14 cellular contexts compared by ENCODE assay signal in the genomic region with DNA sequence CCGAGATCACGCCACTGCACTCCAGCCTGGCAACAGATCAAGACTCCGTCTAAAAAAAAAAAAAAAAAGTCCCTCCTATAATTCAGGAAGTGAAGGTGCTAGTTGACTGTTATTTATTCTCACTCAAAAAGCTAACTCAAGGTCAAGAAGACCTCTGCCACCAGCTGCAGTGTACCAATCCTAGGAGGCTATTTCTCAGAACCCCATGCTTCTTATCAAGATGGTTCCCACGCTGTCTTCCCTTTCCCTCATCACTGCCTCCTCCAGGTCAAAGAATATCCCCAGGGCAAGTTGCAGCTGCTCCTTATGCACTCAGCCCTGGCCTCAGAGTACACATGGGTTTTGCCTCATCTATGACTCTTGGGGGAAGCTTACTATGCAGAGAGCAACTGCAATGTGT. TPM values are rescaled to one million over a fixed set of nuclear protein-coding genes. Genes with fewer than 3 reads are reported as not detected.
DNase-seq lines count a peak whose midpoint lies in the region; ATAC-seq and TF ChIP-seq lines count a peak whose summit lies in the region.
"Had no signal": no experiment of that assay in that cellular context is flagged by ENCODE, and none has a peak within 500 bp of the region (broad histone marks: within the 10 kb centered on the region; RNA-seq: fewer than 3 reads in every experiment).

No MANE protein-coding gene starts in this region.

- no peaks in the 10 kb centered on the region for H3K9me2 ChIP-seq in Karpas-422 (replicated peaks; ENCODE audit: insufficient read depth, low read length)

- DNase-seq in M059J (ENCODE audit: low read depth) (peak; percentile 27), fibroblast of pulmonary artery (ENCODE audit: low read depth) (peak; percentile 46), COR-L47 (lab: John Stamatoyannopoulos, UW) (no peak), Caco-2 (no peak), Karpas-422 (no peak)
- DNase-seq in central memory CD4-positive, alpha-beta T cell: no peak
- DNase-seq: activated naive CD4-positive, alpha-beta T cell; BE2C; KG1; left colon; NCI-H748 treated with DMSO at 0.1 percent for 48 hours; right cardiac atrium had no signal

- CTCF ChIA-PET in Caco-2 (lab: Charles Lee): interaction anchor here (0.6 kb wide), 1 partner anchor 195 kb away, joined by 3 read pairs; no protein-coding TSS in a partner anchor

- POLR2A ChIA-PET in Caco-2 (lab: Charles Lee): no interaction called here

- no peaks in the 10 kb centered on the region for H3K79me2 ChIP-seq in Karpas-422 (ENCODE audit: low read length)

- H3K36me3 Mint-ChIP-seq in Caco-2 (ENCODE audit: insufficient read depth, unreplicated experiment): peaks cover 12% of the 10 kb centered on the region

- no peak overlapping the region for H3K27ac Mint-ChIP-seq in Caco-2 (ENCODE audit: unreplicated experiment)

- H3K4me2 ChIP-seq in BLaER1 treated with 17β-estradiol and CSF1 and Interleukin-3, amounts not matched to agents 10 nM and 100 nM: peak overlapping the region in 8 of 11 experiments; percentile 1 to 60 (median 23); a peak in 11 of 22 replicates
- no peak overlapping the region for H3K4me2 ChIP-seq in Karpas-422 (ENCODE audit: low read depth, low read length, poor library complexity, severe bottlenecking)

- peaks cover 12% of the 10 kb centered on the region for H3K4me1 Mint-ChIP-seq in Caco-2 (ENCODE audit: low read depth, unreplicated experiment)

- H3K27me3 ChIP-seq in BLaER1 treated with 17β-estradiol and CSF1 and Interleukin-3, amounts not matched to agents 10 nM and 100 nM: no peaks in the 10 kb centered on the region
- no peaks in the 10 kb centered on the region for H3K27me3 ChIP-seq in Caco-2 (replicated peaks; ENCODE audit: control insufficient read depth, insufficient read depth, low read length)
- no peaks in the 10 kb centered on the region for H3K27me3 ChIP-seq in Karpas-422 (ENCODE audit: low read length)
- H3K27me3 ChIP-seq: BE2C had no signal

- no peak overlapping the region for H3K27ac ChIP-seq in BLaER1 treated with 17β-estradiol and CSF1 and Interleukin-3, amounts not matched to agents 10 nM and 100 nM
- no peak overlapping the region for H3K27ac ChIP-seq in Karpas-422 (ENCODE audit: low read length)

- H2AFZ ChIP-seq in Karpas-422 (ENCODE audit: low read length): no peak overlapping the region

- H3K4me1 ChIP-seq in BLaER1 treated with 17β-estradiol and CSF1 and Interleukin-3, amounts not matched to agents 10 nM and 100 nM: peaks cover 24 to 43% (median 38%) of the 10 kb centered on the region in 10 experiments
- H3K4me1 ChIP-seq in Caco-2 (no peaks in the 10 kb centered on the region), Karpas-422 (ENCODE audit: low read length) (peaks cover 13% of the 10 kb centered on the region)
- H3K4me1 ChIP-seq: BE2C had no signal

- H3K4me3 ChIP-seq in BLaER1 treated with 17β-estradiol and CSF1 and Interleukin-3, amounts not matched to agents 10 nM and 100 nM: no peak overlapping the region
- H3K4me3 ChIP-seq in fibroblast of pulmonary artery (replicated peaks; ENCODE audit: low read depth, low read length): no peak overlapping the region
- no peak overlapping the region for H3K4me3 ChIP-seq in Caco-2 (ENCODE audit: low read depth, low read length)
- no peak overlapping the region for H3K4me3 ChIP-seq in Karpas-422 (ENCODE audit: low read length)

- H3K9me3 ChIP-seq in BLaER1 treated with 17β-estradiol and CSF1 and Interleukin-3, amounts not matched to agents 10 nM and 100 nM (replicated peaks in 1 of 11): peaks cover 0 to 6% (median 0%) of the 10 kb centered on the region in 11 experiments; a peak in 1 of 22 replicates
- no peaks in the 10 kb centered on the region for H3K9me3 ChIP-seq in Caco-2
- H3K9me3 ChIP-seq in Karpas-422 (ENCODE audit: low read length): no peaks in the 10 kb centered on the region
- H3K9me3 ChIP-seq: BE2C had no signal

- no peak for TF ChIP-seq CTCF in fibroblast of pulmonary artery (IDR thresholded peaks at IDR 0.05; ENCODE audit: low read length, missing control alignments)
- no peak for TF ChIP-seq CTCF in Caco-2 (IDR thresholded peaks at IDR 0.05; ENCODE audit: insufficient read depth in 1 of 2, low read depth in 1 of 2, low read length in 1 of 2, severe bottlenecking in 1 of 2, unreplicated experiment in 1 of 2)

- no TSS peak for BruUV-seq in Caco-2 (replicated peaks; lab: Mats Ljungman, UMichigan)

- H3K36me3 ChIP-seq in BLaER1 treated with 17β-estradiol and CSF1 and Interleukin-3, amounts not matched to agents 10 nM and 100 nM: peaks cover 5 to 51% (median 24%) of the 10 kb centered on the region in 11 experiments; a peak in 18 of 22 replicates
- H3K36me3 ChIP-seq in Caco-2 (ENCODE audit: control insufficient read depth, insufficient read depth, low read length): no peaks in the 10 kb centered on the region
- H3K36me3 ChIP-seq in Karpas-422 (ENCODE audit: insufficient read depth, low read length): no peaks in the 10 kb centered on the region
- H3K36me3 ChIP-seq: BE2C had no signal

- no peak overlapping the region for H3K4me3 Mint-ChIP-seq in Caco-2 (ENCODE audit: unreplicated experiment)

- no peak overlapping the region for H3K9ac ChIP-seq in BLaER1 treated with 17β-estradiol and CSF1 and Interleukin-3, amounts not matched to agents 10 nM and 100 nM
- no peak overlapping the region for H3K9ac ChIP-seq in Karpas-422 (ENCODE audit: low read length)

- H3K27me3 Mint-ChIP-seq in Caco-2 (ENCODE audit: insufficient read depth, unreplicated experiment): no peaks in the 10 kb centered on the region

- peaks cover 0 to 23% (median 0%) of the 10 kb centered on the region in 11 experiments; a peak in 6 of 22 replicates for H4K20me1 ChIP-seq in BLaER1 treated with 17β-estradiol and CSF1 and Interleukin-3, amounts not matched to agents 10 nM and 100 nM
- H4K20me1 ChIP-seq in Karpas-422 (ENCODE audit: insufficient read depth, low read depth, low read length): peaks cover 37% of the 10 kb centered on the region

- intact Hi-C loops in Caco-2 (cut with micrococcal nuclease; ENCODE audit: unreplicated experiment): no loop called here

- peak; percentile 75 for ATAC-seq in GM18868 (IDR thresholded peaks at IDR 0.05; ENCODE audit: unreplicated experiment)
- ATAC-seq: left colon had no signal

- no peaks in the 10 kb centered on the region for H3K9me3 Mint-ChIP-seq in Caco-2 (ENCODE audit: unreplicated experiment)

RNA-seq across cellular contexts. Expression of a gene that starts 53.6 kb away (rescaled TPM):
- total RNA-seq in M059J (2014; rRNA removed; shearing (Covaris generic)): 4.7 and 13.1 TPM in 2 replicates
- total RNA-seq in Caco-2 (2022): 85.2 and 91.1 TPM in 2 replicates
- 55.2 and 79.9 TPM in 2 replicates for total RNA-seq in Karpas-422 (2014; rRNA removed; shearing (Covaris generic); ENCODE audit: low replicate concordance)

Comparison
In these comparisons a context has a peak if more than half of its experiments do, and no peak if none do; other contexts are left out.
1. DNase-seq: peak in M059J (single experiment) and fibroblast of pulmonary artery (single experiment); none in central memory CD4-positive, alpha-beta T cell (single experiment), COR-L47 (single experiment), Caco-2 (0 of 2) and Karpas-422 (single experiment).